ENCODE assay signal across 14 cellular contexts in genomic region chr19:33804021-33804799, GRCh38.
DNase-seq lines count a peak whose midpoint lies in the region; ATAC-seq and TF ChIP-seq lines count a peak whose summit lies in the region.
"Had no signal": no experiment of that assay in that cellular context is flagged by ENCODE, and none has a peak within 500 bp of the region (broad histone marks: within the 10 kb centered on the region; RNA-seq: fewer than 3 reads in every experiment).

No MANE protein-coding gene starts in this region.

- no peak overlapping the region for H3K27ac ChIP-seq in RWPE2 (ENCODE audit: poor library complexity, severe bottlenecking)

- H3K27me3 ChIP-seq in RWPE2 (ENCODE audit: insufficient read depth, poor library complexity, severe bottlenecking) = no peaks in the 10 kb centered on the region
- H3K27me3 ChIP-seq in mucosa of stomach (ENCODE audit: control insufficient read depth, insufficient read depth, low read length) = no peaks in the 10 kb centered on the region

- H3K4me3 ChIP-seq in RWPE2 (ENCODE audit: severe bottlenecking) (no peak overlapping the region), fibroblast of mammary gland (ENCODE audit: control insufficient read depth, low read depth, low read length) (no peak overlapping the region), mucosa of stomach (ENCODE audit: low read length) (no peak overlapping the region)
- H3K4me3 ChIP-seq: spleen had no signal

- H3K4me1 ChIP-seq in RWPE2 (ENCODE audit: insufficient read depth, poor library complexity, severe bottlenecking) (peaks cover 5% of the 10 kb centered on the region), mucosa of stomach (ENCODE audit: control insufficient read depth, insufficient read depth, low read length) (peaks cover 47% of the 10 kb centered on the region)

- H3K9ac ChIP-seq in mucosa of stomach (ENCODE audit: low read length) = peak overlapping the region; percentile 35

- H3K36me3 ChIP-seq in RWPE2 (ENCODE audit: low read depth) = peaks cover 53% of the 10 kb centered on the region
- no peaks in the 10 kb centered on the region for H3K36me3 ChIP-seq in mucosa of stomach (ENCODE audit: control insufficient read depth, insufficient read depth, low read length)

- DNase-seq in RWPE2 (ENCODE audit: low spot score) (no peak), fibroblast of mammary gland (ENCODE audit: low read depth) (peak; percentile 82), NCI-H82 treated with DMSO at 0.1 percent for 48 hours (lab: John Stamatoyannopoulos, UW; ENCODE audit: unreplicated experiment) (no peak)
- DNase-seq: activated T-cell treated with anti-CD3 and anti-CD28 coated beads for 4 hours; dermis blood vessel endothelial cell; MV-4-11; NK-92 treated with Interleukin-12 subunit alpha and Interleukin-12 subunit beta, amount 100 ng/mL, for 24 hours; spleen; stimulated activated naive CD4-positive, alpha-beta T cell treated with Interleukin-2 at 50 U/mL for 16 hours; T-helper 2 cell had no signal

- TF ChIP-seq CTCF in RWPE2 (IDR thresholded peaks at IDR 0.05; ENCODE audit: poor library complexity, severe bottlenecking) = no peak
- no peak for TF ChIP-seq CTCF in fibroblast of mammary gland (conservative IDR thresholded peaks at IDR 0.05; ENCODE audit: control insufficient read depth, insufficient read depth, low read depth, low read length)

- H3K9me3 ChIP-seq in RWPE2 (ENCODE audit: severe bottlenecking) (no peaks in the 10 kb centered on the region), mucosa of stomach (ENCODE audit: control insufficient read depth, low read length) (no peaks in the 10 kb centered on the region)
- H3K9me3 ChIP-seq: spleen had no signal

- peak; percentile 62 for ATAC-seq in RWPE2 (ENCODE audit: low read depth)
- ATAC-seq in HG03025 (IDR thresholded peaks at IDR 0.05; ENCODE audit: low FRiP score, unreplicated experiment) = no peak
- ATAC-seq in HG03095 (IDR thresholded peaks at IDR 0.05; ENCODE audit: unreplicated experiment) = no peak
- ATAC-seq in HG02973 (IDR thresholded peaks at IDR 0.05; ENCODE audit: unreplicated experiment) = no peak
